Comparison of ENCODE assay signal across 9 cellular contexts in genomic region chrX:11664211-11664888, GRCh38. TPM values are rescaled to one million over a fixed set of nuclear protein-coding genes. Genes with fewer than 3 reads are reported as not detected.
A peak's percentile ranks its signal among the peaks of the same experiment; 100 is the strongest.
DNase-seq lines count a peak whose midpoint lies in the region; TF ChIP-seq lines count a peak whose summit lies in the region.
"Had no signal": no experiment of that assay in that cellular context is flagged by ENCODE, and none has a peak within 500 bp of the region (broad histone marks: within the 10 kb centered on the region; RNA-seq: fewer than 3 reads in every experiment).

No MANE protein-coding gene starts in this region.

- no peaks in the 10 kb centered on the region for H3K4me1 Mint-ChIP-seq in CD14-positive monocyte

- H3K9me3 ChIP-seq in HUES64 (ENCODE audit: insufficient read depth, low read depth, low read length) (no peaks in the 10 kb centered on the region), neuronal stem cell (replicated peaks in 1 of 2; ENCODE audit: control insufficient read depth in 2 of 2, insufficient read depth in 1 of 2, low read depth in 1 of 2, low read length in 2 of 2) (no peaks in the 10 kb centered on the region)

- no peak overlapping the region for H3K27ac ChIP-seq in HUES64 (ENCODE audit: low read depth, low read length)
- no peak overlapping the region for H3K27ac ChIP-seq in neuronal stem cell (replicated peaks; ENCODE audit: low read length)
- H3K27ac ChIP-seq: SK-N-MC had no signal

- H3K9ac ChIP-seq in HUES64 (ENCODE audit: low read depth, low read length) (no peak overlapping the region), neuronal stem cell (ENCODE audit: low read depth, low read length, poor library complexity) (peak overlapping the region; percentile 44)

- no peaks in the 10 kb centered on the region for H3K36me3 ChIP-seq in HUES64 (ENCODE audit: insufficient read depth, low read length)
- no peaks in the 10 kb centered on the region for H3K36me3 ChIP-seq in neuronal stem cell (replicated peaks in 1 of 2; ENCODE audit: control insufficient read depth in 2 of 2, insufficient read depth in 2 of 2, low read length in 2 of 2)

- WGBS in HUES64, result 1% methylated on average over 54 of the region's 55 CpGs
- no CpG with 5 or more reads among the region's 55 CpGs for WGBS in neuronal stem cell (ENCODE audit: extremely low coverage in 2 of 2, insufficient read length in 2 of 2, insufficient replicate concordance in 1 of 2), 2 donors

- no peaks in the 10 kb centered on the region for H3K36me3 Mint-ChIP-seq in CD14-positive monocyte

- no peak overlapping the region for H2AK5ac ChIP-seq in neuronal stem cell (ENCODE audit: low read depth, low read length)

- H2BK5ac ChIP-seq in neuronal stem cell (ENCODE audit: low read length), result no peak overlapping the region

- no peak overlapping the region for H3K23ac ChIP-seq in neuronal stem cell (ENCODE audit: low read depth, low read length, poor library complexity)

- peaks cover 0 to 18% (median 10%) of the 10 kb centered on the region in 7 donors for H3K9me3 Mint-ChIP-seq in CD14-positive monocyte

- H3K14ac ChIP-seq in neuronal stem cell (ENCODE audit: low read length), result no peak overlapping the region

- DNase-seq in CD14-positive monocyte (ENCODE audit: low spot score), result no peak
- DNase-seq in fibroblast of villous mesenchyme (ENCODE audit: low read depth), result peak; percentile 30
- DNase-seq in neuronal stem cell (ENCODE audit: low spot score), result no peak
- no peak for DNase-seq in NCI-H2081 treated with DMSO at 0.1 percent for 48 hours (lab: John Stamatoyannopoulos, UW)
- no peak for DNase-seq in NK-92 treated with Interleukin-12 subunit alpha and Interleukin-12 subunit beta, amount 100 ng/mL, for 24 hours (lab: John Stamatoyannopoulos, UW)
- DNase-seq in inferior parietal cortex (ENCODE audit: extremely low spot score), result no peak
- no peak for DNase-seq in activated CD4-positive, alpha-beta T cell treated with anti-CD3 and anti-CD28 coated beads for 48 hours

- TF ChIP-seq CTCF in CD14-positive monocyte (IDR thresholded peaks at IDR 0.05), result no peak
- TF ChIP-seq CTCF in fibroblast of villous mesenchyme (IDR thresholded peaks at IDR 0.05; ENCODE audit: insufficient read depth, low read depth, low read length), result no peak

- no peak overlapping the region for H2BK120ac ChIP-seq in neuronal stem cell (ENCODE audit: low read depth, low read length)

- peak overlapping the region; percentile 94 for H2AFZ ChIP-seq in neuronal stem cell (ENCODE audit: low read length)

- H3K18ac ChIP-seq in neuronal stem cell (ENCODE audit: low read length), result peak overlapping the region; percentile 38

- peaks cover 37 to 51% (median 37%) of the 10 kb centered on the region in 3 donors for H3K27me3 Mint-ChIP-seq in CD14-positive monocyte (ENCODE audit: low read depth in 3 of 3)

- intact Hi-C loops in CD14-positive monocyte (cut with micrococcal nuclease), result no loop called here

- H4K8ac ChIP-seq in neuronal stem cell (ENCODE audit: low read depth, low read length), result no peak overlapping the region

- H4K91ac ChIP-seq in neuronal stem cell (ENCODE audit: low read depth, low read length, poor library complexity), result no peak overlapping the region

- H2BK15ac ChIP-seq in neuronal stem cell (ENCODE audit: low read length), result no peak overlapping the region

- no peaks in the 10 kb centered on the region for H3K79me1 ChIP-seq in neuronal stem cell (ENCODE audit: low read depth, low read length)

- peak overlapping the region; percentile 81 for H3K4me2 ChIP-seq in neuronal stem cell (ENCODE audit: insufficient read depth, low read length, poor library complexity, severe bottlenecking)

- peak overlapping the region; percentile 31 to 81 for H3K4me3 Mint-ChIP-seq in CD14-positive monocyte

- H3K4me3 ChIP-seq in HUES64 (ENCODE audit: low read length) (peak overlapping the region; percentile 63), fibroblast of villous mesenchyme (ENCODE audit: low read depth, low read length) (peak overlapping the region; percentile 61), neuronal stem cell (ENCODE audit: low read length in 2 of 2) (peak overlapping the region; percentile 52 to 84)
- H3K4me3 ChIP-seq: SK-N-MC had no signal

- H3K27me3 ChIP-seq in HUES64 (ENCODE audit: insufficient read depth, low read length), result peaks cover 97% of the 10 kb centered on the region
- H3K27me3 ChIP-seq in neuronal stem cell (ENCODE audit: control insufficient read depth in 3 of 3, insufficient read depth in 3 of 3, low read depth in 1 of 3, low read length in 3 of 3), result peaks cover 0 to 20% (median 10%) of the 10 kb centered on the region in 3 experiments

- no peaks in the 10 kb centered on the region for H3K4me1 ChIP-seq in HUES64 (ENCODE audit: insufficient read depth, low read length)
- H3K4me1 ChIP-seq in neuronal stem cell (ENCODE audit: control insufficient read depth in 2 of 2, insufficient read depth in 1 of 2, low read depth in 1 of 2, low read length in 2 of 2), result no peaks in the 10 kb centered on the region

- H3K4ac ChIP-seq in neuronal stem cell (ENCODE audit: low read length), result no peak overlapping the region

- H3K27ac Mint-ChIP-seq in CD14-positive monocyte, result no peak overlapping the region

- H2BK12ac ChIP-seq in neuronal stem cell (ENCODE audit: low read length), result no peak overlapping the region

RNA-seq across cellular contexts. Expression of gene ARHGAP6, which starts 1.4 kb away (rescaled TPM):
- under 1 TPM; 0.31 to 0.40 TPM for polyA plus RNA-seq in CD14-positive monocyte
- polyA plus RNA-seq in HUES64 (2013, experiment 1 of 2), result 0.75 TPM
- polyA plus RNA-seq in HUES64 (2013, experiment 2 of 2), result 1.2 TPM
- total RNA-seq in fibroblast of villous mesenchyme, result 1.7 and 1.9 TPM in 2 replicates
- polyA plus RNA-seq in neuronal stem cell (2013, experiment 1 of 2), result 1.7 TPM
- 1.9 TPM for polyA plus RNA-seq in neuronal stem cell (2013, experiment 2 of 2)
